In genomic region chr11:46386674-46387073, GRCh38 we compare ENCODE assay signal across 1 cellular context.
A peak's percentile ranks its signal among the peaks of the same experiment; 100 is the strongest.
TF ChIP-seq lines count a peak whose summit lies in the region.

No MANE protein-coding gene starts in this region.

TF ChIP-seq in K562, 482 proteins besides CTCF, POLR2A, EP300 and RAD21:
- TF ChIP-seq ZKSCAN1 (IDR thresholded peaks at IDR 0.05; ENCODE audit: low read depth, low read length) (peak; percentile 67; the same call in 1 of the 2 replicates), SRSF7 (optimal IDR thresholded peaks at IDR 0.05; ENCODE audit: low read depth, low read length) (no peak), ZNF384 (IDR thresholded peaks at IDR 0.05; ENCODE audit: low read depth, low read length) (0 out of 2 replicates have a peak, but pooled peaks have one; percentile 9), FOSL1 (tag; conservative IDR thresholded peaks at IDR 0.05) (peak; percentile 34; the same call in 1 of the 2 replicates)
